ENCODE assay signal across 8 cellular contexts in genomic region chr18:21612125-21613100, GRCh38. TPM values are rescaled to one million over a fixed set of nuclear protein-coding genes. Genes with fewer than 3 reads are reported as not detected.
A peak's percentile ranks its signal among the peaks of the same experiment; 100 is the strongest.
DNase-seq lines count a peak whose midpoint lies in the region; ATAC-seq and TF ChIP-seq lines count a peak whose summit lies in the region.

Gene SNRPD1, plus strand, starts transcription at chr18:21612314. Its CDS starts 116 bp downstream, at chr18:21612430.

- TF ChIP-seq CTCF in HFF-Myc (IDR thresholded peaks at IDR 0.05; ENCODE audit: low read depth, low read length, missing control alignments): peak; percentile 98
- peak; percentile 84 to 98 (median 90) for TF ChIP-seq CTCF in gastroesophageal sphincter (IDR thresholded peaks at IDR 0.05)
- TF ChIP-seq CTCF in suprapubic skin (IDR thresholded peaks at IDR 0.05): peak; percentile 74 to 97

- H3K4me3 ChIP-seq in GM08714 (ENCODE audit: low read length) (peak within 1 kb of the TSS; percentile 84), HFF-Myc (replicated peaks; ENCODE audit: low read depth, low read length) (peak within 1 kb of the TSS; percentile 90), gastroesophageal sphincter (peak within 1 kb of the TSS; percentile 77 to 82), suprapubic skin (peak within 1 kb of the TSS; percentile 59)

- no peaks in the 10 kb centered on the region for H3K27me3 Mint-ChIP-seq in activated naive CD4-positive, alpha-beta T cell treated with anti-CD3 and anti-CD28 coated beads for 36 hours (ENCODE audit: low read depth)

- TF ChIP-seq EP300 in gastroesophageal sphincter (IDR thresholded peaks at IDR 0.05): no peak
- no peak for TF ChIP-seq EP300 in suprapubic skin (IDR thresholded peaks at IDR 0.05)

- peak; percentile 71 for DNase-seq in HFF-Myc (ENCODE audit: extremely low read depth, low read depth)
- DNase-seq in MV-4-11 (lab: John Stamatoyannopoulos, UW): peak; percentile 88
- DNase-seq in SK-MEL-5 (ENCODE audit: low read depth, low spot score): peak; percentile 89
- peak; percentile 89 for DNase-seq in activated naive CD4-positive, alpha-beta T cell treated with anti-CD3 and anti-CD28 coated beads for 36 hours
- DNase-seq in non-pigmented ciliary epithelial cell (ENCODE audit: low read depth): peak; percentile 60
- peak; percentile 85 to 89 for DNase-seq in suprapubic skin (ENCODE audit: low spot score in 2 of 2)

- intact Hi-C loops in activated naive CD4-positive, alpha-beta T cell treated with anti-CD3 and anti-CD28 coated beads for 36 hours (cut with micrococcal nuclease): loop anchor here (1.0 to 10.0 kb wide), 7 partner anchors 12 to 1840 kb away; partner anchors contain the start of genes ESCO1, MIB1, RIOK3 and ROCK1

- peaks cover 34% of the 10 kb centered on the region for H3K36me3 Mint-ChIP-seq in activated naive CD4-positive, alpha-beta T cell treated with anti-CD3 and anti-CD28 coated beads for 36 hours (ENCODE audit: low read depth)

- H3K9me3 Mint-ChIP-seq in activated naive CD4-positive, alpha-beta T cell treated with anti-CD3 and anti-CD28 coated beads for 36 hours: no peaks in the 10 kb centered on the region

- no peaks in the 10 kb centered on the region for H3K9me3 ChIP-seq in gastroesophageal sphincter
- H3K9me3 ChIP-seq in suprapubic skin: no peaks in the 10 kb centered on the region

- peak within 1 kb of the TSS; percentile 96 for H3K4me3 Mint-ChIP-seq in activated naive CD4-positive, alpha-beta T cell treated with anti-CD3 and anti-CD28 coated beads for 36 hours

- H3K4me1 ChIP-seq in gastroesophageal sphincter: peaks cover 3 to 26% (median 5%) of the 10 kb centered on the region in 3 donors
- peaks cover 21% of the 10 kb centered on the region for H3K4me1 ChIP-seq in suprapubic skin

- H3K4me1 Mint-ChIP-seq in activated naive CD4-positive, alpha-beta T cell treated with anti-CD3 and anti-CD28 coated beads for 36 hours (ENCODE audit: low read depth): peaks cover 36% of the 10 kb centered on the region

- peak in 1 of 2 donors; percentile 40 for TF ChIP-seq POLR2A in gastroesophageal sphincter (IDR thresholded peaks at IDR 0.05)
- peak in 1 of 2 donors; percentile 59 for TF ChIP-seq POLR2A in suprapubic skin (IDR thresholded peaks at IDR 0.05)

- 0 to 1% methylated on average over 17 to 33 of the region's 59 CpGs for WGBS in gastroesophageal sphincter (ENCODE audit: low coverage in 1 of 2), 2 donors
- under 1% methylated on average over 36 of the region's 59 CpGs for WGBS in suprapubic skin

- H3K27ac ChIP-seq in gastroesophageal sphincter (peak within 1 kb of the TSS; percentile 18 to 87 (median 80)), suprapubic skin (peak within 1 kb of the TSS; percentile 85)

- peak; percentile 99 for ATAC-seq in gastroesophageal sphincter

- H3K27me3 ChIP-seq in gastroesophageal sphincter (no peaks in the 10 kb centered on the region), suprapubic skin (no peaks in the 10 kb centered on the region)

- H3K36me3 ChIP-seq in gastroesophageal sphincter (peaks cover 0 to 14% of the 10 kb centered on the region in 2 donors), suprapubic skin (no peaks in the 10 kb centered on the region)

- peak within 1 kb of the TSS; percentile 97 for H3K27ac Mint-ChIP-seq in activated naive CD4-positive, alpha-beta T cell treated with anti-CD3 and anti-CD28 coated beads for 36 hours

- in situ Hi-C loops in SK-MEL-5 (cut with HindIII; ENCODE audit: low pct_unique_long_range_greater_than_20kb, low sequenced_read_pairs): no loop called here

- CTCF ChIA-PET in activated naive CD4-positive, alpha-beta T cell treated with anti-CD3 and anti-CD28 coated beads for 36 hours (lab: Charles Lee): interaction anchor here (0.6 to 8.1 kb wide), 10 partner anchors 7 to 219 kb away, joined by 3 to 116 read pairs (median 4); partner anchors contain the start of genes ESCO1 and MIB1

RNA-seq across cellular contexts. Expression of gene SNRPD1, which starts in this region (rescaled TPM):
- 64.1 and 68.4 TPM in 2 replicates for total RNA-seq in SK-MEL-5 (2014; rRNA removed; shearing (Covaris generic))
- polyA plus RNA-seq in SK-MEL-5 (2015; cell fraction: cytosol; rRNA removed): 31.8 and 48.1 TPM in 2 replicates
- 7.7 and 9.8 TPM in 2 replicates for polyA plus RNA-seq in SK-MEL-5 (2015; cell fraction: nucleus; rRNA removed)
- total RNA-seq in activated naive CD4-positive, alpha-beta T cell treated with anti-CD3 and anti-CD28 coated beads for 36 hours: 100 to 1,000 TPM; 133 to 144 TPM
- total RNA-seq in gastroesophageal sphincter (1 to 10 TPM; 6.8 to 8.7 (median 7.3) TPM), suprapubic skin (1 to 10 TPM; 5.3 to 7.7 (median 6.5) TPM)

Comparison
In these comparisons a context has a peak if more than half of its experiments do, and no peak if none do; other contexts are left out.
1. Peak in every context shown above with its lines: DNase-seq, ATAC-seq, H3K4me3 ChIP-seq and H3K27ac ChIP-seq.